ENCODE assay signal across 22 cellular contexts in genomic region chr20:5772704-5773103, GRCh38.
"Had no signal": no experiment of that assay in that cellular context is flagged by ENCODE, and none has a peak within 500 bp of the region (broad histone marks: within the 10 kb centered on the region; RNA-seq: fewer than 3 reads in every experiment).

No MANE protein-coding gene starts in this region.

- H3K36me3 Mint-ChIP-seq: WTC11 had no signal

- H3K4me1 ChIP-seq: body of pancreas had no signal

- H3K4me1 Mint-ChIP-seq: WTC11 had no signal

- H3K4me3 ChIP-seq: body of pancreas, tibial nerve had no signal

- H3K27ac ChIP-seq: body of pancreas, tibial nerve had no signal

- ATAC-seq: activated CD4-positive, alpha-beta T cell treated with anti-CD3 and anti-CD28 coated beads for 36 hours; body of pancreas; esophagus mucosa; WTC11 had no signal

- H3K27ac Mint-ChIP-seq: activated naive CD4-positive, alpha-beta T cell treated with anti-CD3 and anti-CD28 coated beads for 36 hours; activated T-cell treated with anti-CD3 and anti-CD28 coated beads, Interleukin-2, amount 50 U/mL, for 24 hours; dendritic cell treated with granulocyte-macrophage colony-stimulating factor and Interleukin-4, amounts not matched to agents 40 ng/mL and 50 ng/mL, for 4 days; stimulated activated naive CD8-positive, alpha-beta T cell treated with anti-CD3 and anti-CD28 coated beads, Interleukin-15, Interleukin-2, amounts not matched to agents 100 ng/mL and 50 ng/mL, for 24 hours; WTC11 had no signal

- H3K4me3 Mint-ChIP-seq: activated CD4-positive, alpha-beta T cell treated with anti-CD3 and anti-CD28 coated beads for 36 hours; activated naive CD4-positive, alpha-beta T cell treated with anti-CD3 and anti-CD28 coated beads for 36 hours; activated T-cell treated with anti-CD3 and anti-CD28 coated beads, Interleukin-2, amount 50 U/mL, for 24 hours; dendritic cell treated with granulocyte-macrophage colony-stimulating factor and Interleukin-4, amounts not matched to agents 40 ng/mL and 50 ng/mL, for 4 days; stimulated activated naive CD8-positive, alpha-beta T cell treated with anti-CD3 and anti-CD28 coated beads, Interleukin-15, Interleukin-2, amounts not matched to agents 100 ng/mL and 50 ng/mL, for 24 hours; WTC11 had no signal

- H3K9me3 Mint-ChIP-seq: activated naive CD4-positive, alpha-beta T cell treated with anti-CD3 and anti-CD28 coated beads for 36 hours; activated T-cell treated with anti-CD3 and anti-CD28 coated beads, Interleukin-2, amount 50 U/mL, for 24 hours; dendritic cell treated with granulocyte-macrophage colony-stimulating factor and Interleukin-4, amounts not matched to agents 40 ng/mL and 50 ng/mL, for 4 days; stimulated activated naive CD8-positive, alpha-beta T cell treated with anti-CD3 and anti-CD28 coated beads, Interleukin-15, Interleukin-2, amounts not matched to agents 100 ng/mL and 50 ng/mL, for 24 hours; WTC11 had no signal

- DNase-seq: activated CD4-positive, alpha-beta T cell treated with anti-CD3 and anti-CD28 coated beads for 36 hours; activated CD4-positive, alpha-beta T cell treated with anti-CD3 and anti-CD28 coated beads, Interleukin-2, amount 50 U/mL, for 4 hours; activated CD8-positive, alpha-beta memory T cell treated with anti-CD3 and anti-CD28 coated beads for 24 hours; activated CD8-positive, alpha-beta memory T cell treated with anti-CD3 and anti-CD28 coated beads, Interleukin-2, amount 50 U/mL, for 4 hours; activated effector memory CD4-positive, alpha-beta T cell treated with Interleukin-2 at 50 U/mL for 16 hours; activated naive CD4-positive, alpha-beta T cell treated with anti-CD3 and anti-CD28 coated beads for 36 hours; activated T-cell treated with anti-CD3 and anti-CD28 coated beads, Interleukin-2, amount 50 U/mL, for 24 hours; anterior cingulate cortex; body of pancreas; caudate nucleus; effector CD8-positive, alpha-beta T cell; foreskin melanocyte; mesendoderm; naive B cell; stimulated activated CD4-positive, alpha-beta T cell treated with anti-CD3 and anti-CD28 coated beads, Interleukin-4, amount 100 ng/mL, for 24 hours; substantia nigra; T1000 had no signal

- H3K27me3 Mint-ChIP-seq: activated CD4-positive, alpha-beta T cell treated with anti-CD3 and anti-CD28 coated beads for 36 hours; activated T-cell treated with anti-CD3 and anti-CD28 coated beads, Interleukin-2, amount 50 U/mL, for 24 hours; dendritic cell treated with granulocyte-macrophage colony-stimulating factor and Interleukin-4, amounts not matched to agents 40 ng/mL and 50 ng/mL, for 4 days; naive B cell; stimulated activated naive CD8-positive, alpha-beta T cell treated with anti-CD3 and anti-CD28 coated beads, Interleukin-15, Interleukin-2, amounts not matched to agents 100 ng/mL and 50 ng/mL, for 24 hours had no signal

- H3K9me3 ChIP-seq: body of pancreas, tibial nerve had no signal

- H3K27me3 ChIP-seq: body of pancreas, tibial nerve had no signal
